ENCODE assay signal across 10 cellular contexts in the genomic region with DNA sequence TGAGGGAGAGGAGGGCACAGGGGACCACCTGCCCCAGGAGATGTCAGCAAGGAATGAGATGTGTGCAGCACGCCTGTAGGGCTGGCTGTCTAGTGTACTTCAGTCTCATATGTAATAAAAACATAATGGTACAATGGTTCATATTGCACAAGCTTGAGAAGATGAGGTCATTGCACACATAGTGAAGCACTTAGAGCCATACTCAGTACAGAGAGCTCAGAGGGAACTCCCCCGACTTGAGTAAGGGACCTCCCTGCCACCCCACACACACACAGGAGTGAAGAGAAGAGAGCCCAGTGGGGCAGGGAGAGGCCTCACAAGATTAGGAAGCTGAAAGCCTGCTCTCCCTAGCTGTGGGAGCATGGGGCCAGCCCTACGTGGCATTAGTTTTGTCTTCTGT.
DNase-seq lines count a peak whose midpoint lies in the region; ATAC-seq and TF ChIP-seq lines count a peak whose summit lies in the region.
"Had no signal": no experiment of that assay in that cellular context is flagged by ENCODE, and none has a peak within 500 bp of the region (broad histone marks: within the 10 kb centered on the region; RNA-seq: fewer than 3 reads in every experiment).

No MANE protein-coding gene starts in this region.

- H3K4me3 ChIP-seq in adipocyte (ENCODE audit: low read length) (no peak overlapping the region), spleen (no peak overlapping the region)
- H3K4me3 ChIP-seq: esophagus squamous epithelium, tibial artery had no signal

- H3K27me3 ChIP-seq in adipocyte (replicated peaks; ENCODE audit: control insufficient read depth, insufficient read depth, low read length) = peaks cover 58% of the 10 kb centered on the region
- peaks cover 0 to 16% (median 0%) of the 10 kb centered on the region in 7 donors for H3K27me3 ChIP-seq in spleen (replicated peaks in 1 of 7)

- H3K4me1 ChIP-seq in adipocyte (ENCODE audit: control insufficient read depth, insufficient read depth, low read length) = peaks cover 13% of the 10 kb centered on the region
- no peaks in the 10 kb centered on the region for H3K4me1 ChIP-seq in spleen

- H3K9me3 ChIP-seq in adipocyte (ENCODE audit: control insufficient read depth, low read length) (no peaks in the 10 kb centered on the region), spleen (no peaks in the 10 kb centered on the region)
- H3K9me3 ChIP-seq: esophagus squamous epithelium, tibial artery had no signal

- no peak for TF ChIP-seq POLR2A in spleen (IDR thresholded peaks at IDR 0.05)

- H3K27ac ChIP-seq in spleen = no peak overlapping the region
- H3K27ac ChIP-seq: esophagus squamous epithelium, tibial artery had no signal

- DNase-seq in SIG-M5 treated with dmso at 0.1 percent for 504 hours (lab: John Stamatoyannopoulos, UW; ENCODE audit: unreplicated experiment) (peak; percentile 18), SIG-M5 (lab: John Stamatoyannopoulos, UW) (no peak), adipocyte (ENCODE audit: low read depth) (peak; percentile 33), iris pigment epithelial cell (ENCODE audit: low read depth) (peak; percentile 58), pons (ENCODE audit: low spot score) (no peak), spleen (no peak)
- DNase-seq: esophagus squamous epithelium had no signal

- TF ChIP-seq CTCF in spleen (IDR thresholded peaks at IDR 0.05 in 8 of 11, conservative IDR thresholded peaks at IDR 0.05 in 3 of 11) = no peak

- ATAC-seq in HG03469 (IDR thresholded peaks at IDR 0.05; ENCODE audit: unreplicated experiment) (no peak), GM18519 (IDR thresholded peaks at IDR 0.05; ENCODE audit: low FRiP score, unreplicated experiment) (no peak)

- no peak overlapping the region for H3K9ac ChIP-seq in adipocyte (ENCODE audit: low read length)

- intact Hi-C loops in spleen (cut with DNase I; ENCODE audit: low total_unique reads) = no loop called here

- 51 to 60% (median 58%) methylated on average over 2 to 3 of the region's 3 CpGs for WGBS in spleen, 5 donors

- no peaks in the 10 kb centered on the region for H3K36me3 ChIP-seq in adipocyte (ENCODE audit: control insufficient read depth, insufficient read depth, low read length, severe bottlenecking)
- H3K36me3 ChIP-seq in spleen = no peaks in the 10 kb centered on the region
- H3K36me3 ChIP-seq: esophagus squamous epithelium, tibial artery had no signal

Comparison
In these comparisons a context has a peak if more than half of its experiments do, and no peak if none do; other contexts are left out.
1. DNase-seq: peak in SIG-M5 treated with dmso at 0.1 percent for 504 hours (single experiment), adipocyte (single experiment) and iris pigment epithelial cell (single experiment); none in SIG-M5 (single experiment), pons (single experiment) and spleen (single experiment).